In genomic region chr20:34570859-34571306, GRCh38 we compare ENCODE assay signal across 1 cellular context.
TF ChIP-seq lines count a peak whose summit lies in the region.

No MANE protein-coding gene starts in this region.

TF ChIP-seq in GM23338, 12 proteins besides CTCF, POLR2A, EP300 and RAD21:
- no peak for TF ChIP-seq ZNF462 (CRISPR knock-in tag; IDR thresholded peaks at IDR 0.05)
- no peak for TF ChIP-seq EZH2 (IDR thresholded peaks at IDR 0.05; ENCODE audit: low read depth, unreplicated experiment)
- TF ChIP-seq EZH2phosphoT487 (IDR thresholded peaks at IDR 0.05; ENCODE audit: unreplicated experiment), result no peak
- no peak for TF ChIP-seq REST (IDR thresholded peaks at IDR 0.05; ENCODE audit: unreplicated experiment)
- TF ChIP-seq CREB1 (CRISPR knock-in tag; IDR thresholded peaks at IDR 0.05; ENCODE audit: low read depth), result no peak
- TF ChIP-seq POLR2AphosphoS5 (IDR thresholded peaks at IDR 0.05; ENCODE audit: low read depth), result no peak
- TF ChIP-seq ZNF331 (CRISPR knock-in tag; IDR thresholded peaks at IDR 0.05; ENCODE audit: low read depth), result no peak
- TF ChIP-seq STAT1 (IDR thresholded peaks at IDR 0.05; ENCODE audit: unreplicated experiment), result no peak
- TF ChIP-seq ETS1 (IDR thresholded peaks at IDR 0.05), result no peak
